21 cellular contexts compared by ENCODE assay signal in the genomic region with DNA sequence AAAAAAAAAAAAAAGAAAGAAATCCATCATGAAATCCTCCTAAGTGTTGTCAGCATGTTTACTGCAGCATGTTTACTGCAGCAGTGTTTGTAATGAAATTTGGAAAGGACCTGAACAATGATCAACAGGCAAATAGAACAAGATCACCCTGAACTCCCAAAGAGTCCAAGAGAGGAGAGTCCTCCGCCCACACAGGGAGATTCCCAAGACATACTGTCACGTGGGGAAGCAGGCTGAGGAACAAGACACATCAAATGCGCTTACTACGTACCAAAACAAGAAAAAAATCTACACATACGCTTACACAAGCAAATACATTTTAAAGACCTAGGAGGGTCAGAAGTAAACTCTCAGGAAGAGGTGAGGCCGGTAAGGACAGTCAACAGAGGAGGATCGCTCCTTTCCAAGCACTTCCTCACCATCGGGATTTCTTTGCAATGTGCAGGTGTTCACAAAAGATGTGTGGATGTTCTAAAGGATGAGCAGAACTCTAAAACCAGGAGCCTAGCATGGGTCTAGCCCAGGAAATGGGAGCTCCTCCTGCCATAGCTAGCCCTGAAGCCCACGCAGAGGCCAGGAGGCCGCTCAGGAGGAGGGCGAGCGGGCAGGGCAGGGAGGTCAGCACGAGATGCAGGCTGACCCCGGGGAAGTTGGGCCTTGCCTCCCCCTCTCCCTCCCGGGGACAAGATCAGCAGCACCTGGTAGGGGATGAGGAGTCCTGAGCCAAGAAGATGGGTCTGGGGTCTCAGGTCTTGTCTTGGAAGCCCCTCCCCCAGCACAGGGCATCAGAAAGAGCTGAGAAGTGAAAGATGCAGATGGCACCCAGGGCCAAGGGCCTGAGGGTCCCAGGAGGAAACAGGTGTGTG.
DNase-seq lines count a peak whose midpoint lies in the region; ATAC-seq and TF ChIP-seq lines count a peak whose summit lies in the region.
"Had no signal": no experiment of that assay in that cellular context is flagged by ENCODE, and none has a peak within 500 bp of the region (broad histone marks: within the 10 kb centered on the region; RNA-seq: fewer than 3 reads in every experiment).

No MANE protein-coding gene starts in this region.

- peaks cover 13 to 48% of the 10 kb centered on the region in 2 donors for H3K4me1 Mint-ChIP-seq in natural killer cell treated with Interleukin-12 subunit alpha and Interleukin-12 subunit beta and Interleukin-15 and Interleukin-18, amount 100 ng/mL, for 72 hours (ENCODE audit: low read depth in 2 of 2)
- H3K4me1 Mint-ChIP-seq in natural killer cell (peaks cover 61 to 69% of the 10 kb centered on the region in 2 donors), progenitor cell of endocrine pancreas (ENCODE audit: low read depth) (peaks cover 38% of the 10 kb centered on the region)

- no peaks in the 10 kb centered on the region for H3K27me3 Mint-ChIP-seq in natural killer cell treated with Interleukin-12 subunit alpha and Interleukin-12 subunit beta and Interleukin-15 and Interleukin-18, amount 100 ng/mL, for 72 hours
- H3K27me3 Mint-ChIP-seq in natural killer cell (ENCODE audit: low read depth in 2 of 2) (no peaks in the 10 kb centered on the region), progenitor cell of endocrine pancreas (no peaks in the 10 kb centered on the region)
- H3K27me3 Mint-ChIP-seq: CD4-positive, alpha-beta T cell; memory B cell had no signal

- H3K4me3 Mint-ChIP-seq in natural killer cell treated with Interleukin-12 subunit alpha and Interleukin-12 subunit beta and Interleukin-15 and Interleukin-18, amount 100 ng/mL, for 72 hours, result no peak overlapping the region
- H3K4me3 Mint-ChIP-seq in natural killer cell (no peak overlapping the region), progenitor cell of endocrine pancreas (ENCODE audit: low read depth) (no peak overlapping the region)
- H3K4me3 Mint-ChIP-seq: CD4-positive, alpha-beta T cell; memory B cell had no signal

- intact Hi-C loops in natural killer cell (cut with micrococcal nuclease), result no loop called here

- DNase-seq in natural killer cell treated with Interleukin-12 subunit alpha and Interleukin-12 subunit beta and Interleukin-15 and Interleukin-18, amount 100 ng/mL, for 72 hours (ENCODE audit: low spot score), result no peak
- DNase-seq in natural killer cell, result no peak
- DNase-seq in foreskin fibroblast, result peak; percentile 45 to 67
- DNase-seq in progenitor cell of endocrine pancreas (ENCODE audit: low spot score, unreplicated experiment), result no peak
- DNase-seq in NCI-H82 (lab: John Stamatoyannopoulos, UW), result no peak
- no peak for DNase-seq in HCEC 1CT
- DNase-seq in SIG-M5 (lab: John Stamatoyannopoulos, UW), result no peak
- no peak for DNase-seq in effector CD8-positive, alpha-beta T cell (lab: John Stamatoyannopoulos, UW)
- DNase-seq: amniotic stem cell; CD4-positive, alpha-beta T cell; DND-41; MV-4-11; NCI-H2029 treated with DMSO at 0.1 percent for 48 hours; RPMI8226; stimulated activated CD4-positive, alpha-beta T cell treated with anti-CD3 and anti-CD28 coated beads, Interleukin-4, amount 100 ng/mL, for 24 hours; stimulated activated CD8-positive, alpha-beta memory T cell treated with anti-CD3 and anti-CD28 coated beads, Interleukin-4, amount 100 ng/mL, for 48 hours; T-helper 1 cell; WERI-Rb-1 had no signal

- H3K9me3 Mint-ChIP-seq in natural killer cell treated with Interleukin-12 subunit alpha and Interleukin-12 subunit beta and Interleukin-15 and Interleukin-18, amount 100 ng/mL, for 72 hours, result no peaks in the 10 kb centered on the region
- H3K9me3 Mint-ChIP-seq in natural killer cell, result no peaks in the 10 kb centered on the region
- no peaks in the 10 kb centered on the region for H3K9me3 Mint-ChIP-seq in progenitor cell of endocrine pancreas (ENCODE audit: low read depth)
- H3K9me3 Mint-ChIP-seq: CD4-positive, alpha-beta T cell; memory B cell had no signal

- H3K27ac Mint-ChIP-seq in natural killer cell treated with Interleukin-12 subunit alpha and Interleukin-12 subunit beta and Interleukin-15 and Interleukin-18, amount 100 ng/mL, for 72 hours, result peak overlapping the region in 1 of 2 donors; percentile 36
- peak overlapping the region in 1 of 2 donors; percentile 58 for H3K27ac Mint-ChIP-seq in natural killer cell
- H3K27ac Mint-ChIP-seq in progenitor cell of endocrine pancreas, result peak overlapping the region; percentile 6
- H3K27ac Mint-ChIP-seq: CD4-positive, alpha-beta T cell; memory B cell had no signal

- no peaks in the 10 kb centered on the region for H3K36me3 Mint-ChIP-seq in natural killer cell treated with Interleukin-12 subunit alpha and Interleukin-12 subunit beta and Interleukin-15 and Interleukin-18, amount 100 ng/mL, for 72 hours
- H3K36me3 Mint-ChIP-seq in natural killer cell, result no peaks in the 10 kb centered on the region
- peaks cover 20% of the 10 kb centered on the region for H3K36me3 Mint-ChIP-seq in progenitor cell of endocrine pancreas (ENCODE audit: insufficient read depth)

- no peak overlapping the region for H3K4me3 ChIP-seq in foreskin fibroblast (ENCODE audit: low read depth in 1 of 2, low read length in 2 of 2)
- H3K4me3 ChIP-seq: A549, thoracic aorta had no signal

- ATAC-seq in natural killer cell treated with Interleukin-12 subunit alpha and Interleukin-12 subunit beta and Interleukin-15 and Interleukin-18, amount 100 ng/mL, for 72 hours, result peak; percentile 15 to 24
- ATAC-seq in natural killer cell, result no peak
- ATAC-seq: A549 had no signal

- TF ChIP-seq CTCF in natural killer cell (IDR thresholded peaks at IDR 0.05) (no peak), foreskin fibroblast (IDR thresholded peaks at IDR 0.05; ENCODE audit: low read depth, low read length) (no peak), progenitor cell of endocrine pancreas (IDR thresholded peaks at IDR 0.05; ENCODE audit: unreplicated experiment) (no peak)

Comparison
In these comparisons a context has a peak if more than half of its experiments do, and no peak if none do; other contexts are left out.
1. ATAC-seq: peak in natural killer cell treated with Interleukin-12 subunit alpha and Interleukin-12 subunit beta and Interleukin-15 and Interleukin-18, amount 100 ng/mL, for 72 hours (2 of 2); none in natural killer cell (0 of 3).
2. DNase-seq: peak in foreskin fibroblast (2 of 2); none in natural killer cell treated with Interleukin-12 subunit alpha and Interleukin-12 subunit beta and Interleukin-15 and Interleukin-18, amount 100 ng/mL, for 72 hours (single experiment), natural killer cell (single experiment), progenitor cell of endocrine pancreas (single experiment), NCI-H82 (single experiment), HCEC 1CT (single experiment), SIG-M5 (single experiment) and effector CD8-positive, alpha-beta T cell (single experiment).